Comparison of ENCODE assay signal across 1 cellular context in genomic region chr19:920051-920857, GRCh38.
A peak's percentile ranks its signal among the peaks of the same experiment; 100 is the strongest.
TF ChIP-seq lines count a peak whose summit lies in the region.

No MANE protein-coding gene starts in this region.

TF ChIP-seq in GM12878, 131 proteins besides CTCF, POLR2A, EP300 and RAD21 (continued from another document and continues in another):
- TF ChIP-seq SKIL (IDR thresholded peaks at IDR 0.05; ENCODE audit: low read depth, poor library complexity, severe bottlenecking) (no peak), SP1 (IDR thresholded peaks at IDR 0.05; ENCODE audit: low read depth, low read length) (no peak), HDAC6 (IDR thresholded peaks at IDR 0.05; ENCODE audit: unreplicated experiment) (no peak), HCFC1 (IDR thresholded peaks at IDR 0.05; ENCODE audit: low read length) (no peak), DPF2 (IDR thresholded peaks at IDR 0.05) (peak; percentile 46; the same call in 1 of the 2 replicates), MXI1 (IDR thresholded peaks at IDR 0.05; ENCODE audit: low read depth, low read length) (no peak), SUZ12 (IDR thresholded peaks at IDR 0.05; ENCODE audit: unreplicated experiment) (no peak), BCLAF1 (IDR thresholded peaks at IDR 0.05) (no peak), SPI1 (IDR thresholded peaks at IDR 0.05; ENCODE audit: borderline replicate concordance, insufficient read depth, low read depth, low read length) (no peak), WRNIP1 (IDR thresholded peaks at IDR 0.05; ENCODE audit: borderline replicate concordance, low read depth, low read length) (no peak), RELA (IDR thresholded peaks at IDR 0.05; ENCODE audit: borderline replicate concordance, partially characterized antibody) (no peak), NBN (IDR thresholded peaks at IDR 0.05) (no peak), GABPA (IDR thresholded peaks at IDR 0.05; ENCODE audit: low read depth) (no peak), SMAD5 (IDR thresholded peaks at IDR 0.05; ENCODE audit: low read depth) (no peak), FOXM1 (IDR thresholded peaks at IDR 0.05; ENCODE audit: low read depth, low read length) (no peak), FOXK2 (IDR thresholded peaks at IDR 0.05) (no peak), SMAD1 (IDR thresholded peaks at IDR 0.05; ENCODE audit: low read depth, partially characterized antibody) (no peak), EED (IDR thresholded peaks at IDR 0.05; ENCODE audit: low read depth) (peak; percentile 47; the same call in 1 of the 2 replicates), KDM1A (IDR thresholded peaks at IDR 0.05; ENCODE audit: borderline replicate concordance) (no peak), BACH1 (IDR thresholded peaks at IDR 0.05; ENCODE audit: borderline replicate concordance) (0 out of 2 replicates have a peak, but pooled peaks have one; percentile 20), MTA3 (IDR thresholded peaks at IDR 0.05; ENCODE audit: borderline replicate concordance, low read length) (no peak), BHLHE40 (IDR thresholded peaks at IDR 0.05; ENCODE audit: borderline replicate concordance in 1 of 2, low read depth in 2 of 2, low read length in 1 of 2) (peak; percentile 17 to 58; a peak in 1 of 4 replicates), CEBPZ (IDR thresholded peaks at IDR 0.05; ENCODE audit: low read depth, low read length) (no peak), ZNF687 (IDR thresholded peaks at IDR 0.05) (0 out of 2 replicates have a peak, but pooled peaks have one; percentile 43), ZZZ3 (IDR thresholded peaks at IDR 0.05; ENCODE audit: control insufficient read depth, insufficient read length, low read depth) (no peak), SIX5 (IDR thresholded peaks at IDR 0.05; ENCODE audit: low read depth, low read length, severe bottlenecking) (no peak), MYC (IDR thresholded peaks at IDR 0.05; ENCODE audit: insufficient read depth, insufficient read length, insufficient replicate concordance, low read length, severe bottlenecking) (no peak), CUX1 (IDR thresholded peaks at IDR 0.05; ENCODE audit: insufficient replicate concordance, low read depth, low read length) (no peak)
- TF ChIP-seq, protein P1, sequence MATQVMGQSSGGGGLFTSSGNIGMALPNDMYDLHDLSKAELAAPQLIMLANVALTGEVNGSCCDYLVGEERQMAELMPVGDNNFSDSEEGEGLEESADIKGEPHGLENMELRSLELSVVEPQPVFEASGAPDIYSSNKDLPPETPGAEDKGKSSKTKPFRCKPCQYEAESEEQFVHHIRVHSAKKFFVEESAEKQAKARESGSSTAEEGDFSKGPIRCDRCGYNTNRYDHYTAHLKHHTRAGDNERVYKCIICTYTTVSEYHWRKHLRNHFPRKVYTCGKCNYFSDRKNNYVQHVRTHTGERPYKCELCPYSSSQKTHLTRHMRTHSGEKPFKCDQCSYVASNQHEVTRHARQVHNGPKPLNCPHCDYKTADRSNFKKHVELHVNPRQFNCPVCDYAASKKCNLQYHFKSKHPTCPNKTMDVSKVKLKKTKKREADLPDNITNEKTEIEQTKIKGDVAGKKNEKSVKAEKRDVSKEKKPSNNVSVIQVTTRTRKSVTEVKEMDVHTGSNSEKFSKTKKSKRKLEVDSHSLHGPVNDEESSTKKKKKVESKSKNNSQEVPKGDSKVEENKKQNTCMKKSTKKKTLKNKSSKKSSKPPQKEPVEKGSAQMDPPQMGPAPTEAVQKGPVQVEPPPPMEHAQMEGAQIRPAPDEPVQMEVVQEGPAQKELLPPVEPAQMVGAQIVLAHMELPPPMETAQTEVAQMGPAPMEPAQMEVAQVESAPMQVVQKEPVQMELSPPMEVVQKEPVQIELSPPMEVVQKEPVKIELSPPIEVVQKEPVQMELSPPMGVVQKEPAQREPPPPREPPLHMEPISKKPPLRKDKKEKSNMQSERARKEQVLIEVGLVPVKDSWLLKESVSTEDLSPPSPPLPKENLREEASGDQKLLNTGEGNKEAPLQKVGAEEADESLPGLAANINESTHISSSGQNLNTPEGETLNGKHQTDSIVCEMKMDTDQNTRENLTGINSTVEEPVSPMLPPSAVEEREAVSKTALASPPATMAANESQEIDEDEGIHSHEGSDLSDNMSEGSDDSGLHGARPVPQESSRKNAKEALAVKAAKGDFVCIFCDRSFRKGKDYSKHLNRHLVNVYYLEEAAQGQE (IDR thresholded peaks at IDR 0.05; ENCODE audit: low read depth, low read length): no peak
- TF ChIP-seq, protein P2, sequence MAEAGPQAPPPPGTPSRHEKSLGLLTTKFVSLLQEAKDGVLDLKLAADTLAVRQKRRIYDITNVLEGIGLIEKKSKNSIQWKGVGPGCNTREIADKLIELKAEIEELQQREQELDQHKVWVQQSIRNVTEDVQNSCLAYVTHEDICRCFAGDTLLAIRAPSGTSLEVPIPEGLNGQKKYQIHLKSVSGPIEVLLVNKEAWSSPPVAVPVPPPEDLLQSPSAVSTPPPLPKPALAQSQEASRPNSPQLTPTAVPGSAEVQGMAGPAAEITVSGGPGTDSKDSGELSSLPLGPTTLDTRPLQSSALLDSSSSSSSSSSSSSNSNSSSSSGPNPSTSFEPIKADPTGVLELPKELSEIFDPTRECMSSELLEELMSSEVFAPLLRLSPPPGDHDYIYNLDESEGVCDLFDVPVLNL (IDR thresholded peaks at IDR 0.05; ENCODE audit: low read depth, low read length): no peak
- TF ChIP-seq, protein P3, sequence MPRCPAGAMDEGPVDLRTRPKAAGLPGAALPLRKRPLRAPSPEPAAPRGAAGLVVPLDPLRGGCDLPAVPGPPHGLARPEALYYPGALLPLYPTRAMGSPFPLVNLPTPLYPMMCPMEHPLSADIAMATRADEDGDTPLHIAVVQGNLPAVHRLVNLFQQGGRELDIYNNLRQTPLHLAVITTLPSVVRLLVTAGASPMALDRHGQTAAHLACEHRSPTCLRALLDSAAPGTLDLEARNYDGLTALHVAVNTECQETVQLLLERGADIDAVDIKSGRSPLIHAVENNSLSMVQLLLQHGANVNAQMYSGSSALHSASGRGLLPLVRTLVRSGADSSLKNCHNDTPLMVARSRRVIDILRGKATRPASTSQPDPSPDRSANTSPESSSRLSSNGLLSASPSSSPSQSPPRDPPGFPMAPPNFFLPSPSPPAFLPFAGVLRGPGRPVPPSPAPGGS (IDR thresholded peaks at IDR 0.05; ENCODE audit: borderline replicate concordance, insufficient read depth, low read depth, low read length, poor library complexity, severe bottlenecking): no peak
